In the genomic region with DNA sequence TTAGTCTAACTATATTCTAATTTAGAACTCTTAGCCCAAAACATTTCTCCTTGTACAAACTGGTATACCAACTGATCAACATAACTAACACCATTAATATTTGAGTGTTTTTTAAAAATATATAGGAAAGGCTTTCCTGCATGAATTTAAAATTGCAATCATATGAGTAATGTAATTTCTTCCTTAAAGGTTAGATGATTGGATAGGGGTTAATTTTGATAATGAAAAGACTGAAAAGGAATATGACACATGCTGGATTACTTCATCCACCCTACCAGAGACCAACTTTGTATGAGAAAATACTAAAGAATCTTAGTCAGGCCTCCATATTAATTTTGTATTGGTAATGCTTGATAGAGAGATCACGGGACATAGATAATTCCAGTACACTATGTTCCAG, we compare ENCODE assay signal across 1 cellular context.
TF ChIP-seq lines count a peak whose summit lies in the region.

No MANE protein-coding gene starts in this region.

TF ChIP-seq in IMR-90, 13 proteins besides CTCF, POLR2A, EP300 and RAD21 (continued from another document):
- TF ChIP-seq MAFK (IDR thresholded peaks at IDR 0.05; ENCODE audit: low read depth, low read length) (no peak), NFE2L2 (IDR thresholded peaks at IDR 0.05; ENCODE audit: low read depth, low read length) (no peak), USF2 (IDR thresholded peaks at IDR 0.05; ENCODE audit: low read depth, low read length) (no peak), MAZ (IDR thresholded peaks at IDR 0.05; ENCODE audit: borderline replicate concordance, low read depth, low read length) (no peak), RFX5 (IDR thresholded peaks at IDR 0.05; ENCODE audit: low read depth, low read length) (no peak), CEBPB (IDR thresholded peaks at IDR 0.05; ENCODE audit: low read depth, low read length) (no peak), RCOR1 (IDR thresholded peaks at IDR 0.05; ENCODE audit: insufficient replicate concordance, low read length) (no peak), MXI1 (IDR thresholded peaks at IDR 0.05; ENCODE audit: borderline replicate concordance, low read depth, low read length) (no peak)
